In genomic region chr19:47679922-47680857, GRCh38 we compare ENCODE assay signal across 24 cellular contexts. TPM values are rescaled to one million over a fixed set of nuclear protein-coding genes. Genes with fewer than 3 reads are reported as not detected.
"Had no signal": no experiment of that assay in that cellular context is flagged by ENCODE, and none has a peak within 500 bp of the region (broad histone marks: within the 10 kb centered on the region; RNA-seq: fewer than 3 reads in every experiment).

No MANE protein-coding gene starts in this region.

- H3K4me1 Mint-ChIP-seq: nephron progenitor cell; stimulated activated naive CD8-positive, alpha-beta T cell treated with anti-CD3 and anti-CD28 coated beads, Interleukin-15, amount 100 ng/mL, for 72 hours had no signal

- H3K9me3 ChIP-seq: esophagus muscularis mucosa, gastrocnemius medialis, heart right ventricle, left ventricle myocardium inferior, neutrophil, spleen, testis, tibial nerve had no signal

- ATAC-seq: gastrocnemius medialis; naive thymus-derived CD4-positive, alpha-beta T cell; sciatic nerve; stimulated activated naive B cell treated with anti-CD40 and anti-IgM and Interleukin-4, amounts not matched to agents 10 μg/mL and 1 μg/mL and 100 μg/mL, for 72 hours had no signal

- DNase-seq: cortex of kidney; dorsolateral prefrontal cortex; effector CD8-positive, alpha-beta T cell; gastrocnemius medialis; heart right ventricle; hypothalamus; islet precursor cell; left ventricle myocardium inferior; naive thymus-derived CD4-positive, alpha-beta T cell; nephron progenitor cell; spleen; stimulated activated CD4-positive, alpha-beta T cell treated with anti-CD3 and anti-CD28 coated beads, Interleukin-15, amount 100 ng/mL, for 24 hours; stimulated activated CD4-positive, alpha-beta T cell treated with anti-CD3 and anti-CD28 coated beads, Interleukin-1b, Interleukin-23, amount 100 ng/mL, for 48 hours; stimulated activated CD4-positive, alpha-beta T cell treated with anti-CD3 and anti-CD28 coated beads, Interleukin-4, amount 100 ng/mL, for 24 hours; stimulated activated naive B cell treated with anti-CD40 and anti-IgM and Interleukin-4, amounts not matched to agents 10 μg/mL and 1 μg/mL and 100 μg/mL, for 72 hours; stimulated activated naive CD8-positive, alpha-beta T cell treated with anti-CD3 and anti-CD28 coated beads, Interleukin-15, amount 100 ng/mL, for 72 hours; testis had no signal

- H3K4me3 Mint-ChIP-seq: naive thymus-derived CD4-positive, alpha-beta T cell; nephron progenitor cell; stimulated activated naive B cell treated with anti-CD40 and anti-IgM and Interleukin-4, amounts not matched to agents 10 μg/mL and 1 μg/mL and 100 μg/mL, for 72 hours; stimulated activated naive CD8-positive, alpha-beta T cell treated with anti-CD3 and anti-CD28 coated beads, Interleukin-15, amount 100 ng/mL, for 72 hours had no signal

- H3K27ac Mint-ChIP-seq: nephron progenitor cell; stimulated activated naive B cell treated with anti-CD40 and anti-IgM and Interleukin-4, amounts not matched to agents 10 μg/mL and 1 μg/mL and 100 μg/mL, for 72 hours had no signal

- H3K27me3 Mint-ChIP-seq: naive thymus-derived CD4-positive, alpha-beta T cell; stimulated activated naive B cell treated with anti-CD40 and anti-IgM and Interleukin-4, amounts not matched to agents 10 μg/mL and 1 μg/mL and 100 μg/mL, for 72 hours; stimulated activated naive CD8-positive, alpha-beta T cell treated with anti-CD3 and anti-CD28 coated beads, Interleukin-15, amount 100 ng/mL, for 72 hours had no signal

- H3K9me3 Mint-ChIP-seq: naive thymus-derived CD4-positive, alpha-beta T cell; nephron progenitor cell; stimulated activated naive B cell treated with anti-CD40 and anti-IgM and Interleukin-4, amounts not matched to agents 10 μg/mL and 1 μg/mL and 100 μg/mL, for 72 hours; stimulated activated naive CD8-positive, alpha-beta T cell treated with anti-CD3 and anti-CD28 coated beads, Interleukin-15, amount 100 ng/mL, for 72 hours had no signal

- H3K27ac ChIP-seq: epithelial cell of prostate, esophagus muscularis mucosa, heart right ventricle, neutrophil, spleen, testis, tibial nerve had no signal

- H3K4me3 ChIP-seq: dorsolateral prefrontal cortex, esophagus muscularis mucosa, gastrocnemius medialis, heart right ventricle, left ventricle myocardium inferior, lung, spleen, tibial nerve had no signal

- FAIRE-seq: endometrium had no signal

- H3K27me3 ChIP-seq: dorsolateral prefrontal cortex, esophagus muscularis mucosa, gastrocnemius medialis, heart right ventricle, neutrophil, spleen, testis, tibial nerve had no signal

- H3K4me1 ChIP-seq: esophagus muscularis mucosa, heart right ventricle, left ventricle myocardium inferior, spleen, testis, tibial nerve had no signal

RNA-seq across cellular contexts. Expression of gene EHD2, which starts 33.0 kb away (rescaled TPM):
- polyA plus RNA-seq: naive thymus-derived CD4-positive, alpha-beta T cell had no signal
